36 cellular contexts compared by ENCODE assay signal in the genomic region with DNA sequence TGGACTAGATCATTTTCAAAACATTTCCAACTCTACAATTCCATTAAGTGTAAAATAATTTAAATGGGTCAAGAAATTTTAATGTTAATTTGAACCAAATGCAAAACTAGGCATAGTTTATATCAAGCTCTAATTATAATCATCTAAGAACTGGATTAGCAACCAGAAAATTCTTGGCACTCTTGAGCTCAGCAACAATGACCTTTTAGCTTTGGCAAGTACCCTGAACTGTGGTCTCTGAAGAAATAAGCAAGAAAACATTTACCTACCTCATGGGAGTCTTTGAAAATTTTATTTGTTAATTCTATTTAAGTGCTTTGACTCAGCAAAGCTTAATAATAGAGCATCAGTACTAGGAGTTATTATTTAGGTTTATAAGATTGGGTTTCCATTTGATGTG.
"Had no signal": no experiment of that assay in that cellular context is flagged by ENCODE, and none has a peak within 500 bp of the region (broad histone marks: within the 10 kb centered on the region; RNA-seq: fewer than 3 reads in every experiment).

No MANE protein-coding gene starts in this region.

- H3K4me3 ChIP-seq: ascending aorta, body of pancreas, breast epithelium had no signal

- H3K4me3 Mint-ChIP-seq: activated B cell treated with CpG ODN at 0.5 μM for 24 hours; activated CD4-positive, alpha-beta memory T cell treated with anti-CD3 and anti-CD28 coated beads for 36 hours; activated CD4-positive, alpha-beta T cell treated with anti-CD3 and anti-CD28 coated beads, Interleukin-2, amount 10 ng/mL, durations not matched to agents 24 days and 14 days; activated CD8-positive, alpha-beta T cell treated with anti-CD3 and anti-CD28 coated beads for 36 hours; activated naive CD4-positive, alpha-beta T cell treated with anti-CD3 and anti-CD28 coated beads, Interleukin-2, amount 10 ng/mL, durations not matched to agents 7 days and 5 days; activated naive CD4-positive, alpha-beta T cell treated with anti-CD3 and anti-CD28 coated beads, Interleukin-2, amount 50 U/mL, for 24 hours; activated naive CD8-positive, alpha-beta T cell; activated naive CD8-positive, alpha-beta T cell treated with anti-CD3 and anti-CD28 coated beads, Interleukin-2, amount 10 ng/mL, durations not matched to agents 7 days and 5 days; activated naive CD8-positive, alpha-beta T cell treated with anti-CD3 and anti-CD28 coated beads, Interleukin-2, amount 50 U/mL, for 24 hours; activated T-cell treated with anti-CD3 and anti-CD28 coated beads, Interleukin-2, amount 50 U/mL, for 4 hours; activated T-cell treated with anti-CD3 and anti-CD28 coated beads, Interleukin-2, amount 50 U/mL, for 72 hours; activated T-helper 1 cell treated with anti-CD3 and anti-CD28 coated beads, Interleukin-12 subunit alpha, Interleukin-12 subunit beta, Interleukin-2, Interleukin-4 antibody, amounts not matched to agents 30 ng/mL and 10 ng/mL and 1 ng/mL, durations not matched to agents 14 hours and 24 hours and 36 hours; T-helper 1 cell treated with Interleukin-12 subunit alpha and Interleukin-12 subunit beta and Interleukin-4 antibody, amounts not matched to agents 30 μg/mL and 1 μg/mL, for 36 hours; T-helper 2 cell treated with Interferon-gamma antibody and Interleukin-4, amounts not matched to agents 5 μg/mL and 100 μg/mL, for 36 hours had no signal

- H3K9me3 Mint-ChIP-seq: activated CD4-positive, alpha-beta memory T cell treated with anti-CD3 and anti-CD28 coated beads for 36 hours; activated CD4-positive, alpha-beta T cell treated with anti-CD3 and anti-CD28 coated beads, Interleukin-2, amount 10 ng/mL, durations not matched to agents 24 days and 14 days; activated naive CD4-positive, alpha-beta T cell treated with anti-CD3 and anti-CD28 coated beads, Interleukin-2, amount 10 ng/mL, durations not matched to agents 7 days and 5 days; activated naive CD4-positive, alpha-beta T cell treated with anti-CD3 and anti-CD28 coated beads, Interleukin-2, amount 50 U/mL, for 24 hours; activated naive CD8-positive, alpha-beta T cell treated with anti-CD3 and anti-CD28 coated beads, Interleukin-2, amount 10 ng/mL, durations not matched to agents 7 days and 5 days; activated T-helper 1 cell treated with anti-CD3 and anti-CD28 coated beads, Interleukin-12 subunit alpha, Interleukin-12 subunit beta, Interleukin-2, Interleukin-4 antibody, amounts not matched to agents 30 ng/mL and 10 ng/mL and 1 ng/mL, durations not matched to agents 14 hours and 24 hours and 36 hours; activated T-helper 2 cell treated with anti-CD3 and anti-CD28 coated beads, Interferon-gamma antibody, Interleukin-2, Interleukin-4, amounts not matched to agents 10 μg/mL and 5 μg/mL and 100 μg/mL, durations not matched to agents 14 hours and 24 hours and 36 hours; T-helper 1 cell treated with Interleukin-12 subunit alpha and Interleukin-12 subunit beta and Interleukin-4 antibody, amounts not matched to agents 30 μg/mL and 1 μg/mL, for 36 hours; T-helper 2 cell treated with Interferon-gamma antibody and Interleukin-4, amounts not matched to agents 5 μg/mL and 100 μg/mL, for 36 hours had no signal

- H3K27ac Mint-ChIP-seq: activated B cell treated with CpG ODN at 0.5 μM for 24 hours; activated CD4-positive, alpha-beta memory T cell treated with anti-CD3 and anti-CD28 coated beads for 36 hours; activated CD4-positive, alpha-beta T cell treated with anti-CD3 and anti-CD28 coated beads, Interleukin-2, amount 10 ng/mL, durations not matched to agents 24 days and 14 days; activated CD8-positive, alpha-beta T cell treated with anti-CD3 and anti-CD28 coated beads for 36 hours; activated naive CD4-positive, alpha-beta T cell treated with anti-CD3 and anti-CD28 coated beads, Interleukin-2, amount 10 ng/mL, durations not matched to agents 7 days and 5 days; activated naive CD4-positive, alpha-beta T cell treated with anti-CD3 and anti-CD28 coated beads, Interleukin-2, amount 50 U/mL, for 24 hours; activated naive CD8-positive, alpha-beta T cell; activated naive CD8-positive, alpha-beta T cell treated with anti-CD3 and anti-CD28 coated beads, Interleukin-2, amount 10 ng/mL, durations not matched to agents 7 days and 5 days; activated naive CD8-positive, alpha-beta T cell treated with anti-CD3 and anti-CD28 coated beads, Interleukin-2, amount 50 U/mL, for 24 hours; activated T-cell treated with anti-CD3 and anti-CD28 coated beads, Interleukin-2, amount 50 U/mL, for 72 hours; activated T-helper 1 cell treated with anti-CD3 and anti-CD28 coated beads, Interleukin-12 subunit alpha, Interleukin-12 subunit beta, Interleukin-2, Interleukin-4 antibody, amounts not matched to agents 30 ng/mL and 10 ng/mL and 1 ng/mL, durations not matched to agents 14 hours and 24 hours and 36 hours; activated T-helper 2 cell treated with anti-CD3 and anti-CD28 coated beads, Interferon-gamma antibody, Interleukin-2, Interleukin-4, amounts not matched to agents 10 μg/mL and 5 μg/mL and 100 μg/mL, durations not matched to agents 14 hours and 24 hours and 36 hours; T-helper 1 cell treated with Interleukin-12 subunit alpha and Interleukin-12 subunit beta and Interleukin-4 antibody, amounts not matched to agents 30 μg/mL and 1 μg/mL, for 36 hours; T-helper 2 cell treated with Interferon-gamma antibody and Interleukin-4, amounts not matched to agents 5 μg/mL and 100 μg/mL, for 36 hours had no signal

- H3K27ac ChIP-seq: ascending aorta, body of pancreas, brain microvascular endothelial cell, breast epithelium, VCaP had no signal

- DNase-seq: activated B cell treated with CpG ODN at 0.5 μM for 24 hours; activated CD4-positive, alpha-beta memory T cell treated with anti-CD3 and anti-CD28 coated beads for 36 hours; activated CD4-positive, alpha-beta T cell treated with anti-CD3 and anti-CD28 coated beads for 4 hours; activated CD4-positive, alpha-beta T cell treated with anti-CD3 and anti-CD28 coated beads, Interleukin-2, amount 10 ng/mL, durations not matched to agents 24 days and 14 days; activated CD4-positive, alpha-beta T cell treated with anti-CD3 and anti-CD28 coated beads, Interleukin-2, amount 50 U/mL, for 1 hour; activated CD4-positive, alpha-beta T cell treated with anti-CD3 and anti-CD28 coated beads, Interleukin-2, amount 50 U/mL, for 4 hours; activated CD4-positive, CD25-positive, alpha-beta regulatory T cell treated with anti-CD3 and anti-CD28 coated beads, Interleukin-2, amount 50 U/mL, for 72 hours; activated CD8-positive, alpha-beta memory T cell treated with anti-CD3 and anti-CD28 coated beads, Interleukin-2, amount 50 U/mL, for 4 hours; activated CD8-positive, alpha-beta T cell treated with anti-CD3 and anti-CD28 coated beads for 36 hours; activated effector memory CD4-positive, alpha-beta T cell treated with Interleukin-2 at 50 U/mL for 16 hours; activated gamma-delta T cell; activated naive CD4-positive, alpha-beta T cell treated with anti-CD3 and anti-CD28 coated beads, Interleukin-2, amount 10 ng/mL, durations not matched to agents 7 days and 5 days; activated naive CD4-positive, alpha-beta T cell treated with Interleukin-2 at 50 U/mL for 16 hours; activated naive CD8-positive, alpha-beta T cell treated with anti-CD3 and anti-CD28 coated beads, Interleukin-2, amount 10 ng/mL, durations not matched to agents 7 days and 5 days; activated naive CD8-positive, alpha-beta T cell treated with anti-CD3 and anti-CD28 coated beads, Interleukin-2, amount 50 U/mL, for 24 hours; activated T-cell treated with anti-CD3 and anti-CD28 coated beads for 4 hours; activated T-cell treated with anti-CD3 and anti-CD28 coated beads, Interleukin-2, amount 50 U/mL, for 1 hour; activated T-cell treated with anti-CD3 and anti-CD28 coated beads, Interleukin-2, amount 50 U/mL, for 4 hours; activated T-cell treated with anti-CD3 and anti-CD28 coated beads, Interleukin-2, amount 50 U/mL, for 72 hours; amygdala; anterior cingulate cortex; body of pancreas; brain microvascular endothelial cell; central memory CD4-positive, alpha-beta T cell; T-helper 1 cell; T-helper 2 cell; T-helper 9 cell had no signal

- H3K4me1 ChIP-seq: ascending aorta, body of pancreas, breast epithelium had no signal

- H3K27me3 ChIP-seq: ascending aorta, body of pancreas, brain microvascular endothelial cell, breast epithelium had no signal

- H3K27me3 Mint-ChIP-seq: activated B cell treated with CpG ODN at 0.5 μM for 24 hours; activated CD4-positive, alpha-beta memory T cell treated with anti-CD3 and anti-CD28 coated beads for 36 hours; activated CD4-positive, alpha-beta T cell treated with anti-CD3 and anti-CD28 coated beads, Interleukin-2, amount 10 ng/mL, durations not matched to agents 24 days and 14 days; activated naive CD4-positive, alpha-beta T cell treated with anti-CD3 and anti-CD28 coated beads, Interleukin-2, amount 10 ng/mL, durations not matched to agents 7 days and 5 days; activated naive CD8-positive, alpha-beta T cell; activated naive CD8-positive, alpha-beta T cell treated with anti-CD3 and anti-CD28 coated beads, Interleukin-2, amount 10 ng/mL, durations not matched to agents 7 days and 5 days; activated naive CD8-positive, alpha-beta T cell treated with anti-CD3 and anti-CD28 coated beads, Interleukin-2, amount 50 U/mL, for 24 hours had no signal

- H3K36me3 ChIP-seq: ascending aorta, brain microvascular endothelial cell, breast epithelium had no signal

- H3K9me3 ChIP-seq: ascending aorta, body of pancreas, breast epithelium had no signal

- ATAC-seq: activated CD8-positive, alpha-beta T cell treated with anti-CD3 and anti-CD28 coated beads for 36 hours; activated naive CD8-positive, alpha-beta T cell treated with anti-CD3 and anti-CD28 coated beads, Interleukin-2, amount 50 U/mL, for 24 hours; activated T-cell treated with anti-CD3 and anti-CD28 coated beads, Interleukin-2, amount 50 U/mL, for 4 hours; activated T-cell treated with anti-CD3 and anti-CD28 coated beads, Interleukin-2, amount 50 U/mL, for 72 hours; body of pancreas had no signal

- H3K36me3 Mint-ChIP-seq: activated CD4-positive, alpha-beta memory T cell treated with anti-CD3 and anti-CD28 coated beads for 36 hours; activated naive CD4-positive, alpha-beta T cell treated with anti-CD3 and anti-CD28 coated beads, Interleukin-2, amount 10 ng/mL, durations not matched to agents 7 days and 5 days; activated naive CD4-positive, alpha-beta T cell treated with anti-CD3 and anti-CD28 coated beads, Interleukin-2, amount 50 U/mL, for 24 hours; activated naive CD8-positive, alpha-beta T cell; activated naive CD8-positive, alpha-beta T cell treated with anti-CD3 and anti-CD28 coated beads, Interleukin-2, amount 10 ng/mL, durations not matched to agents 7 days and 5 days had no signal

- H3K4me1 Mint-ChIP-seq: activated B cell treated with CpG ODN at 0.5 μM for 24 hours; activated CD4-positive, alpha-beta T cell treated with anti-CD3 and anti-CD28 coated beads, Interleukin-2, amount 10 ng/mL, durations not matched to agents 24 days and 14 days; activated naive CD4-positive, alpha-beta T cell treated with anti-CD3 and anti-CD28 coated beads, Interleukin-2, amount 10 ng/mL, durations not matched to agents 7 days and 5 days; activated naive CD4-positive, alpha-beta T cell treated with anti-CD3 and anti-CD28 coated beads, Interleukin-2, amount 50 U/mL, for 24 hours; activated naive CD8-positive, alpha-beta T cell treated with anti-CD3 and anti-CD28 coated beads, Interleukin-2, amount 10 ng/mL, durations not matched to agents 7 days and 5 days; activated naive CD8-positive, alpha-beta T cell treated with anti-CD3 and anti-CD28 coated beads, Interleukin-2, amount 50 U/mL, for 24 hours had no signal
